ENCODE assay signal across 8 cellular contexts in the genomic region with DNA sequence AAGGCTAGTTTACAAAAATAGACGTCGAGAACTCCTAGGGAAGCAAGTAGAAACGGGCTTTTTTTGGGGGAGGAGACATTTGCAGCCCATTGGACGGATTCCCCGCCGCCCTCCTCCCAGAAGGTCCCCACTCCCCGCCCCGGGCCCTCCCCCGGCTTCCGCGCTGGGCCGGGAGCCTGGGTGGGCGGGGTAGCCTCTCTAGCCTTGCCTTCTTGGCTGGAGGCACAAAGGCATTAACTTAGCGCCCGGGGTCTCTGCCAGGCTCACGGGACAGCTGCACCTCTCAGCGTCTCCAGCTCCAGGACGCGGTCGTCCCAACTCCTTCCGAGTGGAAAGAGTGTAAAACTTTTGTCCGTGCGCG. TPM values are rescaled to one million over a fixed set of nuclear protein-coding genes. Genes with fewer than 3 reads are reported as not detected.
A peak's percentile ranks its signal among the peaks of the same experiment; 100 is the strongest.
DNase-seq lines count a peak whose midpoint lies in the region; ATAC-seq and TF ChIP-seq lines count a peak whose summit lies in the region.

Gene DMRTA1, plus strand, starts transcription at position 236 of the 361 bp plus-strand sequence. CDS start 242 bp downstream, outside the sequence.

- H3K27ac ChIP-seq in thoracic aorta: peak within 1 kb of the TSS; percentile 74 to 80

- H3K4me1 ChIP-seq in thoracic aorta (ENCODE audit: control insufficient read depth in 1 of 2, low read depth in 2 of 2): peaks cover 0 to 7% of the 10 kb centered on the region in 2 donors

- peaks cover 26% of the 10 kb centered on the region for H3K27me3 Mint-ChIP-seq in mesothelial cell of epicardium (ENCODE audit: low read depth)

- H3K9me3 ChIP-seq in thoracic aorta: no peaks in the 10 kb centered on the region

- peak within 1 kb of the TSS; percentile 71 for H3K27ac Mint-ChIP-seq in mesothelial cell of epicardium

- no peaks in the 10 kb centered on the region for H3K36me3 ChIP-seq in thoracic aorta

- no peaks in the 10 kb centered on the region for H3K9me3 Mint-ChIP-seq in mesothelial cell of epicardium

- ATAC-seq in GM18498 (IDR thresholded peaks at IDR 0.05; ENCODE audit: unreplicated experiment): peak; percentile 26
- ATAC-seq in esophagus mucosa: peak; percentile 94
- ATAC-seq in thoracic aorta (ENCODE audit: insufficient number of reproducible peaks, low FRiP score, low read depth): peak; percentile 87
- ATAC-seq in GM21786 (IDR thresholded peaks at IDR 0.05; ENCODE audit: unreplicated experiment): no peak

- H3K4me3 Mint-ChIP-seq in mesothelial cell of epicardium: peak within 1 kb of the TSS; percentile 81

- TF ChIP-seq CTCF in mesothelial cell of epicardium (IDR thresholded peaks at IDR 0.05; ENCODE audit: unreplicated experiment) (no peak), thoracic aorta (IDR thresholded peaks at IDR 0.05) (no peak)

- H3K4me1 Mint-ChIP-seq in mesothelial cell of epicardium: peaks cover 13% of the 10 kb centered on the region

- H3K36me3 Mint-ChIP-seq in mesothelial cell of epicardium: no peaks in the 10 kb centered on the region

- peak; percentile 75 for DNase-seq in A172 (ENCODE audit: low spot score)
- peak; percentile 43 for DNase-seq in HS-5 (ENCODE audit: low read depth)
- DNase-seq in T1000 (lab: John Stamatoyannopoulos, UW): peak; percentile 44
- peak; percentile 45 to 77 for DNase-seq in mesothelial cell of epicardium (ENCODE audit: low spot score in 2 of 2, unreplicated experiment in 2 of 2)
- DNase-seq in thoracic aorta (ENCODE audit: low spot score): peak; percentile 28

- H3K27me3 ChIP-seq in thoracic aorta (replicated peaks; ENCODE audit: insufficient read depth): no peaks in the 10 kb centered on the region

- peak within 1 kb of the TSS; percentile 88 for H3K4me3 ChIP-seq in thoracic aorta

RNA-seq across cellular contexts. Expression of gene DMRTA1, which starts in this region (rescaled TPM):
- total RNA-seq in A172 (2014; rRNA removed; shearing (Covaris generic)): 0.88 and 2.3 TPM in 2 replicates
- total RNA-seq in esophagus mucosa: 1.8 TPM
- 1.5 to 1.6 TPM (median 1.6 TPM) in 3 replicates for total RNA-seq in mesothelial cell of epicardium
- total RNA-seq in thoracic aorta: under 1 TPM in 1 of 2 donors, not detected in 1; 0.41 TPM

Comparison
In these comparisons a context has a peak if more than half of its experiments do, and no peak if none do; other contexts are left out.
1. Peak in DNase-seq, ATAC-seq, H3K4me3 ChIP-seq and H3K27ac ChIP-seq in thoracic aorta; RNA of the gene not detected or under 1 TPM.